Comparison of ENCODE assay signal across 8 cellular contexts in genomic region chr20:34876161-34877001, GRCh38. TPM values are rescaled to one million over a fixed set of nuclear protein-coding genes. Genes with fewer than 3 reads are reported as not detected.
DNase-seq lines count a peak whose midpoint lies in the region; ATAC-seq, FAIRE-seq and TF ChIP-seq lines count a peak whose summit lies in the region.

A gene with protein sequence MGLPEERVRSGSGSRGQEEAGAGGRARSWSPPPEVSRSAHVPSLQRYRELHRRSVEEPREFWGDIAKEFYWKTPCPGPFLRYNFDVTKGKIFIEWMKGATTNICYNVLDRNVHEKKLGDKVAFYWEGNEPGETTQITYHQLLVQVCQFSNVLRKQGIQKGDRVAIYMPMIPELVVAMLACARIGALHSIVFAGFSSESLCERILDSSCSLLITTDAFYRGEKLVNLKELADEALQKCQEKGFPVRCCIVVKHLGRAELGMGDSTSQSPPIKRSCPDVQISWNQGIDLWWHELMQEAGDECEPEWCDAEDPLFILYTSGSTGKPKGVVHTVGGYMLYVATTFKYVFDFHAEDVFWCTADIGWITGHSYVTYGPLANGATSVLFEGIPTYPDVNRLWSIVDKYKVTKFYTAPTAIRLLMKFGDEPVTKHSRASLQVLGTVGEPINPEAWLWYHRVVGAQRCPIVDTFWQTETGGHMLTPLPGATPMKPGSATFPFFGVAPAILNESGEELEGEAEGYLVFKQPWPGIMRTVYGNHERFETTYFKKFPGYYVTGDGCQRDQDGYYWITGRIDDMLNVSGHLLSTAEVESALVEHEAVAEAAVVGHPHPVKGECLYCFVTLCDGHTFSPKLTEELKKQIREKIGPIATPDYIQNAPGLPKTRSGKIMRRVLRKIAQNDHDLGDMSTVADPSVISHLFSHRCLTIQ (plus strand): TSS chr20:34876612. CDS start chr20:34876646, 34 bp downstream.

- TF ChIP-seq POLR2A in thyroid gland (IDR thresholded peaks at IDR 0.05): peak; percentile 51 to 86

- 1% methylated on average over 59 to 61 of the region's 61 CpGs for WGBS in pancreas, 2 donors
- WGBS in thyroid gland, 2 donors: 1 to 2% methylated on average over 34 to 56 of the region's 61 CpGs

- FAIRE-seq in pancreas (lab: Jason Lieb, UNC): peak; percentile 39

- H3K27me3 Mint-ChIP-seq in activated naive CD8-positive, alpha-beta T cell treated with anti-CD3 and anti-CD28 coated beads, Interleukin-2, amount 50 U/mL, for 24 hours: no peaks in the 10 kb centered on the region

- no peaks in the 10 kb centered on the region for H3K36me3 ChIP-seq in pancreas
- no peaks in the 10 kb centered on the region for H3K36me3 ChIP-seq in thyroid gland

- peak within 1 kb of the TSS; percentile 87 for H3K4me3 Mint-ChIP-seq in activated naive CD8-positive, alpha-beta T cell treated with anti-CD3 and anti-CD28 coated beads, Interleukin-2, amount 50 U/mL, for 24 hours

- no peaks in the 10 kb centered on the region for H3K36me3 Mint-ChIP-seq in activated naive CD8-positive, alpha-beta T cell treated with anti-CD3 and anti-CD28 coated beads, Interleukin-2, amount 50 U/mL, for 24 hours (ENCODE audit: low read depth)

- H3K9me3 ChIP-seq in pancreas (no peaks in the 10 kb centered on the region), thyroid gland (no peaks in the 10 kb centered on the region)

- peak within 1 kb of the TSS; percentile 64 for H3K27ac Mint-ChIP-seq in activated naive CD8-positive, alpha-beta T cell treated with anti-CD3 and anti-CD28 coated beads, Interleukin-2, amount 50 U/mL, for 24 hours

- H3K9me3 Mint-ChIP-seq in activated naive CD8-positive, alpha-beta T cell treated with anti-CD3 and anti-CD28 coated beads, Interleukin-2, amount 50 U/mL, for 24 hours: no peaks in the 10 kb centered on the region

- TF ChIP-seq CTCF in pancreas (IDR thresholded peaks at IDR 0.05): no peak
- TF ChIP-seq CTCF in thyroid gland (IDR thresholded peaks at IDR 0.05): no peak

- H3K27ac ChIP-seq in pancreas (peak within 1 kb of the TSS; percentile 50 to 82 (median 60)), thyroid gland (peak within 1 kb of the TSS; percentile 70 to 86 (median 76))

- DNase-seq in GM04504 (ENCODE audit: low read depth) (peak; percentile 94), NCI-H128 (lab: John Stamatoyannopoulos, UW; ENCODE audit: unreplicated experiment) (peak; percentile 87), SW480 (ENCODE audit: low spot score) (peak; percentile 100), Right ventricle myocardium superior (peak; percentile 99), pancreas (peak; percentile 99 to 100 (median 100)), thyroid gland (peak; percentile 100)
- peak; percentile 96 for DNase-seq in activated naive CD8-positive, alpha-beta T cell treated with anti-CD3 and anti-CD28 coated beads, Interleukin-2, amount 50 U/mL, for 24 hours

- no peaks in the 10 kb centered on the region for H3K27me3 ChIP-seq in pancreas
- no peaks in the 10 kb centered on the region for H3K27me3 ChIP-seq in thyroid gland

- H3K4me1 Mint-ChIP-seq in activated naive CD8-positive, alpha-beta T cell treated with anti-CD3 and anti-CD28 coated beads, Interleukin-2, amount 50 U/mL, for 24 hours: peaks cover 41% of the 10 kb centered on the region

- intact Hi-C loops in Right ventricle myocardium superior (cut with DNase I): loop anchor here (2.0 kb wide), 1 partner anchor 30 kb away; no protein-coding TSS in a partner anchor
- intact Hi-C loops in pancreas (cut with DNase I): loop anchor here in 1 of 3 donors (10.0 kb wide), 1 partner anchor 78 kb away; the partner anchor contains the start of genes GSS and MYH7B
- intact Hi-C loops in thyroid gland (cut with DNase I): loop anchor here (10.0 kb wide), 1 partner anchor 218 kb away; the partner anchor contains the start of gene TRPC4AP

- ATAC-seq in HG02610 (IDR thresholded peaks at IDR 0.05; ENCODE audit: unreplicated experiment) (peak; percentile 66), Right ventricle myocardium superior (ENCODE audit: poor library complexity) (peak; percentile 85), pancreas (peak; percentile 85 to 89 (median 86))
- ATAC-seq in activated naive CD8-positive, alpha-beta T cell treated with anti-CD3 and anti-CD28 coated beads, Interleukin-2, amount 50 U/mL, for 24 hours: peak; percentile 82

- H3K4me1 ChIP-seq in pancreas (peaks cover 0 to 17% (median 6%) of the 10 kb centered on the region in 3 donors), thyroid gland (peaks cover 14 to 20% of the 10 kb centered on the region in 2 donors)

- H3K4me3 ChIP-seq in pancreas (peak within 1 kb of the TSS; percentile 42 to 83 (median 70)), thyroid gland (replicated peaks in 1 of 3) (peak within 1 kb of the TSS; percentile 61 to 88 (median 78))

RNA-seq across cellular contexts. Expression of the gene that starts here (rescaled TPM):
- total RNA-seq in Right ventricle myocardium superior: 137 TPM
- 10 to 100 TPM; 12.2 to 24.3 (median 19.4) TPM for total RNA-seq in pancreas
- 10 to 100 TPM; 29.8 to 42.5 TPM for polyA plus RNA-seq in pancreas
- 10 to 100 TPM; 48.5 to 89.6 (median 68.1) TPM for total RNA-seq in thyroid gland

Comparison
In these comparisons a context has a peak if more than half of its experiments do, and no peak if none do; other contexts are left out.
1. Peak in every context shown above with its lines: DNase-seq, ATAC-seq, H3K4me3 ChIP-seq and H3K27ac ChIP-seq.